8 cellular contexts compared by ENCODE assay signal in genomic region chr11:13772223-13773046, GRCh38.
DNase-seq lines count a peak whose midpoint lies in the region; ATAC-seq and TF ChIP-seq lines count a peak whose summit lies in the region.

No MANE protein-coding gene starts in this region.

- H3K4me1 ChIP-seq in tibial nerve: no peaks in the 10 kb centered on the region

- WGBS in tibial nerve, 2 donors: 36% methylated on average over 5 of the region's 5 CpGs

- H3K9me3 Mint-ChIP-seq in activated CD8-positive, alpha-beta T cell treated with anti-CD3 and anti-CD28 coated beads for 36 hours: no peaks in the 10 kb centered on the region

- CTCF ChIA-PET in AG04450 (lab: Charles Lee): interaction anchor here (0.6 to 2.0 kb wide), 15 partner anchors 9 to 480 kb away, joined by 3 to 11 read pairs (median 5); no protein-coding TSS in a partner anchor
- CTCF ChIA-PET in activated CD8-positive, alpha-beta T cell treated with anti-CD3 and anti-CD28 coated beads for 36 hours (lab: Charles Lee): interaction anchor here (0.7 to 3.3 kb wide), 56 partner anchors 9 to 683 kb away, joined by 3 to 26 read pairs (median 4); partner anchors contain the start of gene SPON1

- peaks cover 2% of the 10 kb centered on the region for H3K27me3 Mint-ChIP-seq in activated CD8-positive, alpha-beta T cell treated with anti-CD3 and anti-CD28 coated beads for 36 hours

- TF ChIP-seq CTCF in AG04450 (IDR thresholded peaks at IDR 0.05; ENCODE audit: low read depth, low read length) (peak; percentile 46), tibial nerve (IDR thresholded peaks at IDR 0.05) (peak in 4 of 5 experiments; percentile 19 to 48 (median 24))
- TF ChIP-seq CTCF in activated CD8-positive, alpha-beta T cell treated with anti-CD3 and anti-CD28 coated beads for 36 hours (IDR thresholded peaks at IDR 0.05): peak; percentile 75

- H3K36me3 ChIP-seq in tibial nerve: no peaks in the 10 kb centered on the region

- H3K27ac ChIP-seq in AG04450 (ENCODE audit: low read depth, low read length): no peak overlapping the region
- H3K27ac ChIP-seq in tibial nerve: no peak overlapping the region

- no peak overlapping the region for H3K27ac Mint-ChIP-seq in activated CD8-positive, alpha-beta T cell treated with anti-CD3 and anti-CD28 coated beads for 36 hours

- no peaks in the 10 kb centered on the region for H3K4me1 Mint-ChIP-seq in activated CD8-positive, alpha-beta T cell treated with anti-CD3 and anti-CD28 coated beads for 36 hours (ENCODE audit: low read depth)

- intact Hi-C loops in activated CD8-positive, alpha-beta T cell treated with anti-CD3 and anti-CD28 coated beads for 36 hours (cut with micrococcal nuclease): loop anchor here (2.0 to 10.0 kb wide), 2 partner anchors 182 to 372 kb away; no protein-coding TSS in a partner anchor

- no peak for TF ChIP-seq POLR2A in tibial nerve (IDR thresholded peaks at IDR 0.05)

- H3K9me3 ChIP-seq in AG04450 (ENCODE audit: control insufficient read depth, insufficient read depth, low read length) (no peaks in the 10 kb centered on the region), tibial nerve (no peaks in the 10 kb centered on the region)

- H3K36me3 Mint-ChIP-seq in activated CD8-positive, alpha-beta T cell treated with anti-CD3 and anti-CD28 coated beads for 36 hours (ENCODE audit: low read depth): no peaks in the 10 kb centered on the region

- TF ChIP-seq EP300 in tibial nerve (IDR thresholded peaks at IDR 0.05): no peak

- DNase-seq in AG04450 (ENCODE audit: low read depth, low spot score) (peak; percentile 10), ELR (ENCODE audit: low read depth) (peak; percentile 72), NCI-H2196 treated with DMSO at 0.1 percent for 48 hours (lab: John Stamatoyannopoulos, UW; ENCODE audit: unreplicated experiment) (peak; percentile 77), iPS-NIHi11 (ENCODE audit: low spot score) (peak; percentile 59), tibial nerve (ENCODE audit: low spot score in 2 of 2) (peak in 1 of 2 donors; percentile 18)
- DNase-seq in activated CD8-positive, alpha-beta T cell treated with anti-CD3 and anti-CD28 coated beads for 36 hours: peak; percentile 8

- ATAC-seq in HG02885 (IDR thresholded peaks at IDR 0.05; ENCODE audit: poor library complexity, unreplicated experiment) (peak; percentile 61), GM19324 (IDR thresholded peaks at IDR 0.05; ENCODE audit: low FRiP score, unreplicated experiment) (no peak)
- peak; percentile 65 for ATAC-seq in activated CD8-positive, alpha-beta T cell treated with anti-CD3 and anti-CD28 coated beads for 36 hours

- no peak overlapping the region for H3K4me3 Mint-ChIP-seq in activated CD8-positive, alpha-beta T cell treated with anti-CD3 and anti-CD28 coated beads for 36 hours

- peaks cover 4% of the 10 kb centered on the region for H3K27me3 ChIP-seq in AG04450 (ENCODE audit: control insufficient read depth, insufficient read depth, low read length)
- no peaks in the 10 kb centered on the region for H3K27me3 ChIP-seq in tibial nerve

- H3K4me3 ChIP-seq in AG04450 (ENCODE audit: low read depth, low read length) (no peak overlapping the region), tibial nerve (no peak overlapping the region)

- POLR2A ChIA-PET in AG04450 (lab: Yijun Ruan, JAX): no interaction called here
- POLR2A ChIA-PET in activated CD8-positive, alpha-beta T cell treated with anti-CD3 and anti-CD28 coated beads for 36 hours (lab: Charles Lee): no interaction called here

Comparison
In these comparisons a context has a peak if more than half of its experiments do, and no peak if none do; other contexts are left out.
1. CTCF ChIP-seq: peak in every context shown above with its lines; median percentile 75 in activated CD8-positive, alpha-beta T cell treated with anti-CD3 and anti-CD28 coated beads for 36 hours; 46 in AG04450; 24 in tibial nerve.